Comparison of ENCODE assay signal across 8 cellular contexts in genomic region chr3:149245738-149246451, GRCh38. TPM values are rescaled to one million over a fixed set of nuclear protein-coding genes. Genes with fewer than 3 reads are reported as not detected.
DNase-seq lines count a peak whose midpoint lies in the region; ATAC-seq and TF ChIP-seq lines count a peak whose summit lies in the region.

No MANE protein-coding gene starts in this region.

- no peak for TF ChIP-seq CTCF in brain (conservative IDR thresholded peaks at IDR 0.05)
- no peak for TF ChIP-seq CTCF in testis (IDR thresholded peaks at IDR 0.05)

- TF ChIP-seq POLR2A in testis (IDR thresholded peaks at IDR 0.05), result no peak

- peaks cover 2% of the 10 kb centered on the region for H3K27me3 Mint-ChIP-seq in brain

- no peaks in the 10 kb centered on the region for H3K9me3 Mint-ChIP-seq in brain

- H3K27ac Mint-ChIP-seq in brain, result peak overlapping the region in 3 of 5 experiments; percentile 49 to 84 (median 69)

- no peaks in the 10 kb centered on the region for H3K36me3 ChIP-seq in testis (ENCODE audit: low read depth, missing control alignments)

- H3K27ac ChIP-seq in testis, result peak overlapping the region in 1 of 2 donors; percentile 26

- DNase-seq in LoVo (ENCODE audit: low spot score) (peak; percentile 63), lung microvascular endothelial cell (ENCODE audit: low read depth in 2 of 2) (peak; percentile 44 to 82), SK-N-DZ (ENCODE audit: low spot score) (no peak), testis (no peak), HuH-7 (ENCODE audit: low spot score) (no peak)

- 78 to 81% methylated on average over 3 of the region's 3 CpGs for WGBS in testis, 2 donors

- peaks cover 14% of the 10 kb centered on the region for H3K4me1 ChIP-seq in testis

- peaks cover 14% of the 10 kb centered on the region for H3K4me1 Mint-ChIP-seq in brain

- H3K4me3 Mint-ChIP-seq in brain, result peak overlapping the region in 1 of 5 experiments; percentile 24

- no peaks in the 10 kb centered on the region for H3K27me3 ChIP-seq in testis

- ATAC-seq in GM18498 (IDR thresholded peaks at IDR 0.05; ENCODE audit: unreplicated experiment) (peak; percentile 85), GM21786 (IDR thresholded peaks at IDR 0.05; ENCODE audit: unreplicated experiment) (peak; percentile 67)

- no peaks in the 10 kb centered on the region for H3K36me3 Mint-ChIP-seq in brain

- intact Hi-C loops in testis (cut with DNase I; ENCODE audit: low total_unique reads), result no loop called here

- H3K4me3 ChIP-seq in testis, result no peak overlapping the region

- no peaks in the 10 kb centered on the region for H3K9me3 ChIP-seq in testis

RNA-seq across cellular contexts. Expression of gene CP, which starts 24.3 kb away (rescaled TPM):
- 8.1 TPM for polyA plus RNA-seq in brain (ENCODE audit: insufficient read depth, low read depth, low replicate concordance)
- under 0.01 and 0.60 TPM in 2 replicates for total RNA-seq in lung microvascular endothelial cell
- polyA plus RNA-seq in SK-N-DZ (2014; cell fraction: cytosol; rRNA removed), result not detected in 2 replicates
- not detected in 2 replicates for polyA plus RNA-seq in SK-N-DZ (2014; cell fraction: nucleus; rRNA removed)
- 10 to 100 TPM; 10.3 to 13.8 TPM for total RNA-seq in testis
- polyA plus RNA-seq in testis (ENCODE audit: insufficient read depth, low read depth, low replicate concordance), result 6.1 TPM

Comparison
In these comparisons a context has a peak if more than half of its experiments do, and no peak if none do; other contexts are left out.
1. DNase-seq: peak in LoVo (single experiment) and lung microvascular endothelial cell (2 of 2); none in SK-N-DZ (single experiment), testis (single experiment) and HuH-7 (single experiment).